11 cellular contexts compared by ENCODE assay signal in genomic region chr13:79525458-79525857, GRCh38. TPM values are rescaled to one million over a fixed set of nuclear protein-coding genes. Genes with fewer than 3 reads are reported as not detected.
A peak's percentile ranks its signal among the peaks of the same experiment; 100 is the strongest.
DNase-seq lines count a peak whose midpoint lies in the region; ATAC-seq and TF ChIP-seq lines count a peak whose summit lies in the region.
"Had no signal": no experiment of that assay in that cellular context is flagged by ENCODE, and none has a peak within 500 bp of the region (broad histone marks: within the 10 kb centered on the region; RNA-seq: fewer than 3 reads in every experiment).

No MANE protein-coding gene starts in this region.

- no peaks in the 10 kb centered on the region for H3K27me3 Mint-ChIP-seq in osteocyte (ENCODE audit: unreplicated experiment)

- no peaks in the 10 kb centered on the region for H3K4me1 Mint-ChIP-seq in osteocyte (ENCODE audit: unreplicated experiment)

- H3K27ac Mint-ChIP-seq in osteocyte (ENCODE audit: unreplicated experiment) = no peak overlapping the region

- H3K36me3 Mint-ChIP-seq in osteocyte (ENCODE audit: unreplicated experiment) = peaks cover 9% of the 10 kb centered on the region

- TF ChIP-seq CTCF in osteocyte (IDR thresholded peaks at IDR 0.05) = no peak

- peak; percentile 36 for ATAC-seq in GM18868 (IDR thresholded peaks at IDR 0.05; ENCODE audit: unreplicated experiment)
- no peak for ATAC-seq in GM21723 (IDR thresholded peaks at IDR 0.05; ENCODE audit: unreplicated experiment)

- H3K9me3 Mint-ChIP-seq in osteocyte (ENCODE audit: unreplicated experiment) = no peaks in the 10 kb centered on the region

- in situ Hi-C loops in SK-MEL-5 (cut with HindIII; ENCODE audit: low pct_unique_long_range_greater_than_20kb, low sequenced_read_pairs) = no loop called here

- DNase-seq in AML-193 (lab: John Stamatoyannopoulos, UW) (peak; percentile 39 to 64), SK-MEL-5 (ENCODE audit: low read depth, low spot score) (peak; percentile 27), globus pallidus (ENCODE audit: low spot score) (peak; percentile 64), NOMO-1 treated with DMSO at 0.1 percent for 48 hours (lab: John Stamatoyannopoulos, UW; ENCODE audit: unreplicated experiment) (no peak), osteocyte (ENCODE audit: extremely low spot score, unreplicated experiment) (no peak), middle frontal gyrus (ENCODE audit: extremely low spot score, low spot score) (no peak)
- DNase-seq: colonic mucosa, islet precursor cell, NCI-H524 treated with DMSO at 0.1 percent for 48 hours had no signal

- H3K4me3 Mint-ChIP-seq in osteocyte (ENCODE audit: unreplicated experiment) = no peak overlapping the region

RNA-seq across cellular contexts. Expression of gene NDFIP2, which starts 44.5 kb away (rescaled TPM):
- total RNA-seq in SK-MEL-5 (2014; rRNA removed; shearing (Covaris generic)) = 49.6 and 50.2 TPM in 2 replicates
- 32.2 and 43.1 TPM in 2 replicates for polyA plus RNA-seq in SK-MEL-5 (2015; cell fraction: cytosol; rRNA removed)
- 11.6 and 14.0 TPM in 2 replicates for polyA plus RNA-seq in SK-MEL-5 (2015; cell fraction: nucleus; rRNA removed)
- 30.0 and 30.6 TPM in 2 replicates for total RNA-seq in osteocyte

Comparison
In these comparisons a context has a peak if more than half of its experiments do, and no peak if none do; other contexts are left out.
1. DNase-seq: peak in AML-193 (2 of 2), SK-MEL-5 (single experiment) and globus pallidus (single experiment); none in NOMO-1 treated with DMSO at 0.1 percent for 48 hours (single experiment), osteocyte (single experiment) and middle frontal gyrus (single experiment).